ENCODE assay signal across 23 cellular contexts in the genomic region with DNA sequence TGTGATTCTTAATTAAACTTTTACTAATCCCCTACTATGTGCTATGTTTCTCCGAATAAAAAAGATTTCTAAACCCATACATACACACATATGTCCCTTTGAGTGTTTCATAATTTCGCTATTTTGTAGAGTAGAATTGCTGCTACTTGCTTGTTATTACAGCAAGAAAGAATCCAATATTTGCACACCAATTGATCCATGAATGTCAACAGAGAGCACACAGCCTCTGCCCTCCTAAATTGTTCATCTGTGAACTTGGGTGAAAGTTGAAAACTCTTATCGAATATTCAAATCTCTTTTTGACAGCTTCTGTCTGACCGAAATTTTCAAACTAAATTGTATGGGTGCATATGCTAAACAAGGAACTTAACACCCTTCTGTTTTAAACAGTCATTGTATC.
"Had no signal": no experiment of that assay in that cellular context is flagged by ENCODE, and none has a peak within 500 bp of the region (broad histone marks: within the 10 kb centered on the region; RNA-seq: fewer than 3 reads in every experiment).

No MANE protein-coding gene starts in this region.

- H3K4me1 ChIP-seq: SJCRH30 had no signal

- H3K9me3 ChIP-seq: SJCRH30 had no signal

- H3K4me3 ChIP-seq: SJCRH30 had no signal

- H3K27me3 ChIP-seq: SJCRH30 had no signal

- FAIRE-seq: HTR-8/SVneo had no signal

- DNase-seq: KBM-7, MV-4-11, NCI-H1048, NCI-H1105, NCI-H1417, NCI-H1436 treated with DMSO at 0.1 percent for 48 hours, NCI-H1694, NCI-H187 treated with DMSO at 0.1 percent for 48 hours, NCI-H2029 treated with DMSO at 0.1 percent for 48 hours, NCI-H2171 treated with DMSO at 0.1 percent for 48 hours, NCI-H345, NCI-H446 treated with DMSO at 0.1 percent for 48 hours, NCI-H510A treated with DMSO at 0.1 percent for 48 hours, NCI-H526, NCI-H774, SHP77 treated with DMSO at 0.1 percent for 48 hours, SJCRH30, T-helper 1 cell had no signal

- ATAC-seq: Panc1, Right ventricle myocardium inferior, SK-N-SH treated with all-trans-retinoic acid at 6 μM for 48 hours had no signal

- H3K36me3 ChIP-seq: SJCRH30 had no signal

- H3K27ac ChIP-seq: HL-60, SJCRH30 had no signal
